ENCODE assay signal across 11 cellular contexts in the genomic region with DNA sequence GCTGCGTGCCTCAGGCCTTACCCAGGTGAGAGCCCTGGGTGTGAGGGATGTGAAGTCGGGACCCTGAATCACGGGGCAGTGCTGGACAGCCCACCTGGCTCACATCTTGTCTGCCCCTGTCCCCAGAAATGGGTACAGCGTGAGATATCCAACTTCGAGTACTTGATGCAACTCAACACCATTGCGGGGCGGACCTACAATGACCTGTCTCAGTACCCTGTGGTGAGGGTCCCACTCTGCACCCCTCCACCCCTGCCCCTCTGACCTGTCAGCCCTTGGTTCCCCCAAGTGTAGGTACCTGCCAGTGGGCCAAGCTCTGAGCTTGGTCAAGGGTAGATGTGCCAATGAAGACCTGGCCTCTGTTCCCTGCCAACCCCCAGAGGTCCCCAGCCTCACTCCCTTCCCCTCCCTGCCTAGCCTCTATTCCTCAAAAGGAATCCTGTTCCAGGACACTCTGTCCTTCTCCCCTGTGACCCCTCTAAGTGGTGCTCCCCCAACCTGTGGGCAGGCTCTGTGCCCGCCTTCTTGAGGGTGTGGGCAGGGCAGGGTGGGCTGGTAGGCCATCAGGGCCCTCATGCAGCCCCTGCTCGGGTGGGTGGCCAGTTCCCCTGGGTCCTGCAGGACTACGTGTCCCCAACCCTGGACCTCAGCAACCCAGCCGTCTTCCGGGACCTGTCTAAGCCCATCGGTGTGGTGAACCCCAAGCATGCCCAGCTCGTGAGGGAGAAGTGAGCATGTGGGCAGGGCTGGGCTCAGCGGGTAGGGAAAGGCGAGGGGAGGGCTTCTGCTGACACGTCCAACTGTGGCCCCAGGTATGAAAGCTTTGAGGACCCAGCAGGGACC.
"Had no signal": no experiment of that assay in that cellular context is flagged by ENCODE, and none has a peak within 500 bp of the region (broad histone marks: within the 10 kb centered on the region; RNA-seq: fewer than 3 reads in every experiment).

No MANE protein-coding gene starts in this region.

- H3K4me1 Mint-ChIP-seq: nephron progenitor cell had no signal

- DNase-seq: activated naive CD8-positive, alpha-beta T cell treated with anti-CD3 and anti-CD28 coated beads, Interleukin-2, amount 50 U/mL, for 24 hours; cortex of kidney; effector memory CD4-positive, alpha-beta T cell; nephron progenitor cell; SW 1271 had no signal

- H3K27me3 ChIP-seq: cardiac muscle cell, heart left ventricle, tibial nerve had no signal

- H3K27ac Mint-ChIP-seq: activated CD4-positive, alpha-beta memory T cell treated with anti-CD3 and anti-CD28 coated beads for 36 hours; activated naive CD8-positive, alpha-beta T cell treated with anti-CD3 and anti-CD28 coated beads, Interleukin-2, amount 50 U/mL, for 24 hours; memory B cell; nephron progenitor cell had no signal

- H3K27me3 Mint-ChIP-seq: activated CD4-positive, alpha-beta memory T cell treated with anti-CD3 and anti-CD28 coated beads for 36 hours; activated naive CD8-positive, alpha-beta T cell treated with anti-CD3 and anti-CD28 coated beads, Interleukin-2, amount 50 U/mL, for 24 hours; memory B cell had no signal

- ATAC-seq: activated naive CD8-positive, alpha-beta T cell treated with anti-CD3 and anti-CD28 coated beads, Interleukin-2, amount 50 U/mL, for 24 hours; heart left ventricle had no signal

- H3K9me3 ChIP-seq: heart left ventricle, tibial nerve had no signal

- H3K4me3 Mint-ChIP-seq: activated CD4-positive, alpha-beta memory T cell treated with anti-CD3 and anti-CD28 coated beads for 36 hours; activated naive CD8-positive, alpha-beta T cell treated with anti-CD3 and anti-CD28 coated beads, Interleukin-2, amount 50 U/mL, for 24 hours; memory B cell; nephron progenitor cell; T-helper 2 cell treated with Interferon-gamma antibody and Interleukin-4, amounts not matched to agents 5 μg/mL and 100 μg/mL, for 36 hours had no signal

- H3K9me3 Mint-ChIP-seq: activated CD4-positive, alpha-beta memory T cell treated with anti-CD3 and anti-CD28 coated beads for 36 hours; activated naive CD8-positive, alpha-beta T cell treated with anti-CD3 and anti-CD28 coated beads, Interleukin-2, amount 50 U/mL, for 24 hours; memory B cell; nephron progenitor cell; T-helper 2 cell treated with Interferon-gamma antibody and Interleukin-4, amounts not matched to agents 5 μg/mL and 100 μg/mL, for 36 hours had no signal

- H3K36me3 ChIP-seq: cardiac muscle cell had no signal

- H3K4me3 ChIP-seq: cardiac muscle cell, heart left ventricle, tibial nerve had no signal

- H3K27ac ChIP-seq: cardiac muscle cell, heart left ventricle, tibial nerve had no signal
